ENCODE assay signal across 1 cellular context in genomic region chr12:64404470-64405446, GRCh38.
TF ChIP-seq lines count a peak whose summit lies in the region.

No MANE protein-coding gene starts in this region.

TF ChIP-seq in HepG2, 621 proteins besides CTCF, POLR2A, EP300 and RAD21 (continued from another document and continues in another):
- TF ChIP-seq TAF15 (IDR thresholded peaks at IDR 0.05; ENCODE audit: low read depth, low read length, poor library complexity, severe bottlenecking) = peak; percentile 43
- TF ChIP-seq ZNF292 (CRISPR knock-in tag; IDR thresholded peaks at IDR 0.05; ENCODE audit: borderline replicate concordance, low read depth) = peak; percentile 92
- peak; percentile 81 for TF ChIP-seq ZNF878 (CRISPR knock-in tag; IDR thresholded peaks at IDR 0.05)
- TF ChIP-seq ZBTB37 (CRISPR knock-in tag; IDR thresholded peaks at IDR 0.05) = no peak
- no peak for TF ChIP-seq SP140L (CRISPR knock-in tag; IDR thresholded peaks at IDR 0.05; ENCODE audit: borderline replicate concordance)
- no peak; the same call in 1 of the 2 replicates for TF ChIP-seq THYN1 (CRISPR knock-in tag; IDR thresholded peaks at IDR 0.05; ENCODE audit: borderline replicate concordance, low read depth)
- TF ChIP-seq ZNF205 (CRISPR knock-in tag; IDR thresholded peaks at IDR 0.05) = peak; percentile 11; the same call in 1 of the 2 replicates
- no peak for TF ChIP-seq ZBTB26 (CRISPR knock-in tag; IDR thresholded peaks at IDR 0.05; ENCODE audit: borderline replicate concordance)
- TF ChIP-seq SMARCE1 (IDR thresholded peaks at IDR 0.05; ENCODE audit: borderline replicate concordance) = no peak
- peak; percentile 91 for TF ChIP-seq ZNF563 (CRISPR knock-in tag; IDR thresholded peaks at IDR 0.05)
- TF ChIP-seq KDM4B (CRISPR knock-in tag; IDR thresholded peaks at IDR 0.05) = no peak; the same call in 1 of the 2 replicates
- no peak for TF ChIP-seq ZNF562 (CRISPR knock-in tag; IDR thresholded peaks at IDR 0.05; ENCODE audit: borderline replicate concordance)
- TF ChIP-seq GTF3A (CRISPR knock-in tag; conservative IDR thresholded peaks at IDR 0.05) = no peak
- TF ChIP-seq MIER3 (CRISPR knock-in tag; IDR thresholded peaks at IDR 0.05; ENCODE audit: borderline replicate concordance) = no peak; the same call in 1 of the 2 replicates
- no peak; the same call in 1 of the 2 replicates for TF ChIP-seq GTF2F1 (IDR thresholded peaks at IDR 0.05; ENCODE audit: low read length)
- no peak for TF ChIP-seq NBN (conservative IDR thresholded peaks at IDR 0.05)
- no peak; the same call in 1 of the 2 replicates for TF ChIP-seq ZNF784 (CRISPR knock-in tag; IDR thresholded peaks at IDR 0.05; ENCODE audit: borderline replicate concordance)
- no peak for TF ChIP-seq ZNF24 (IDR thresholded peaks at IDR 0.05)
- peak; percentile 36 for TF ChIP-seq DBP (CRISPR knock-in tag; IDR thresholded peaks at IDR 0.05; ENCODE audit: not compliant biosample characterization)
- TF ChIP-seq CREB1 (IDR thresholded peaks at IDR 0.05) = no peak
- no peak for TF ChIP-seq CREB1 (CRISPR knock-in tag; IDR thresholded peaks at IDR 0.05)
- no peak for TF ChIP-seq BRD4 (CRISPR knock-in tag; IDR thresholded peaks at IDR 0.05)
- no peak for TF ChIP-seq ZNF496 (CRISPR knock-in tag; IDR thresholded peaks at IDR 0.05; ENCODE audit: insufficient replicate concordance)
- TF ChIP-seq ZNF839 (CRISPR knock-in tag; IDR thresholded peaks at IDR 0.05; ENCODE audit: borderline replicate concordance) = no peak
- 0 out of 2 replicates have a peak, but pooled peaks have one; percentile 36 for TF ChIP-seq ZSCAN21 (CRISPR knock-in tag; IDR thresholded peaks at IDR 0.05; ENCODE audit: borderline replicate concordance)
- no peak for TF ChIP-seq ZBTB44 (CRISPR knock-in tag; IDR thresholded peaks at IDR 0.05)
- no peak; the same call in none of the 2 replicates for TF ChIP-seq HIVEP1 (CRISPR knock-in tag; IDR thresholded peaks at IDR 0.05)
- TF ChIP-seq ATF5 (CRISPR knock-in tag; IDR thresholded peaks at IDR 0.05; ENCODE audit: low read depth) = peak; percentile 29; the same call in 1 of the 2 replicates
- no peak for TF ChIP-seq ZBTB3 (CRISPR knock-in tag; IDR thresholded peaks at IDR 0.05; ENCODE audit: borderline replicate concordance, low read depth)
- peak; percentile 34; the same call in 1 of the 2 replicates for TF ChIP-seq GLI4 (CRISPR knock-in tag; IDR thresholded peaks at IDR 0.05; ENCODE audit: borderline replicate concordance)
- no peak for TF ChIP-seq STAT6 (CRISPR knock-in tag; IDR thresholded peaks at IDR 0.05; ENCODE audit: borderline replicate concordance)
- TF ChIP-seq POGZ (CRISPR knock-in tag; IDR thresholded peaks at IDR 0.05) = no peak; the same call in 1 of the 2 replicates
- TF ChIP-seq NFAT5 (CRISPR knock-in tag; IDR thresholded peaks at IDR 0.05) = no peak; the same call in 1 of the 2 replicates
- TF ChIP-seq FOSL1 (CRISPR knock-in tag; IDR thresholded peaks at IDR 0.05; ENCODE audit: borderline replicate concordance) = peak; percentile 15; the same call in 1 of the 2 replicates
- peak; percentile 81 for TF ChIP-seq PATZ1 (CRISPR knock-in tag; IDR thresholded peaks at IDR 0.05)
- TF ChIP-seq ZNF367 (CRISPR knock-in tag; IDR thresholded peaks at IDR 0.05; ENCODE audit: borderline replicate concordance) = no peak
- TF ChIP-seq IKZF5 (CRISPR knock-in tag; IDR thresholded peaks at IDR 0.05) = 0 out of 2 replicates have a peak, but pooled peaks have one; percentile 39
